ENCODE assay signal across 10 cellular contexts in the genomic region with DNA sequence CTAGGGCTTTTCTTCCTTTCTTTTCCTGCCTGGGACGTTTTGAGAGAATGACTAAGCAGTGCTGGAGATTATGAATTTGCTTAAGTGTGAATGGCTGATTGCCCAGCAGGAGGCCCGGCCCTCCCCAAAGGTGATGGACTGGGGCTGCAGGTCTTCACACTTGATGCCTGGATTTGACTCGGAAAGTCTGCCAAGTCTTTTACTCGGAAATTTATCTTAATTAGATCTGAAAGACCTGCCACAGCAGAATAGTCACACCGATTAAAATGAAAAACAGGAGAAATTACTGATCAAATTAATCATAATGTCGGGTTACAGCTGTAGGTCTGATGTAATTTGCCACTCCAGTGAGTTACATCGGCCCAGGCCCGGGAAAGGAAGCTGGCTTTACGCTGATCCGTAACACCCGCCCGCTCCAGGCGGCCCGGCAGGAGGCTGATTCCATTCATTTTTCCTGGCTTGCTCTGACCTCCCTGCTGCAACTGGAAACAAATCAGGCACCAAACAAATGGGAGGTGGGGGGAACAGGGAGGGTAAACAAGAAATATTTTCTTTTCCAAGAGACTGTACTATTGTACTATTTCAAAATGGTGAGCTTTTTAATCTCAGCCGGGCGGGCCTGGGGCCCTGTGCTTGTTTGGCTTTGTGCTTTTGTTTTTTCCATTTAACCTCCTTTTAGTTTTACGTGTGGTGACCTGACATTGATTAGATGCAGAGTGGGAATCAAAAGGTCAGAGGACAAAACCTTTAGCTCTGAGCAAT.
DNase-seq lines count a peak whose midpoint lies in the region; ATAC-seq and TF ChIP-seq lines count a peak whose summit lies in the region.
"Had no signal": no experiment of that assay in that cellular context is flagged by ENCODE, and none has a peak within 500 bp of the region (broad histone marks: within the 10 kb centered on the region; RNA-seq: fewer than 3 reads in every experiment).

No MANE protein-coding gene starts in this region.

- peaks cover 0 to 4% (median 0%) of the 10 kb centered on the region in 5 experiments for H3K9me3 Mint-ChIP-seq in brain
- H3K9me3 Mint-ChIP-seq: activated CD8-positive, alpha-beta T cell treated with anti-CD3 and anti-CD28 coated beads for 36 hours; IgD-negative memory B cell had no signal

- H3K27me3 Mint-ChIP-seq in brain: peaks cover 4% of the 10 kb centered on the region
- H3K27me3 Mint-ChIP-seq: activated CD8-positive, alpha-beta T cell treated with anti-CD3 and anti-CD28 coated beads for 36 hours had no signal

- peak overlapping the region in 3 of 5 experiments; percentile 52 to 95 (median 67) for H3K27ac Mint-ChIP-seq in brain
- H3K27ac Mint-ChIP-seq: activated CD8-positive, alpha-beta T cell treated with anti-CD3 and anti-CD28 coated beads for 36 hours; IgD-negative memory B cell had no signal

- ATAC-seq in Right ventricle myocardium inferior (peak; percentile 65), aorta (ENCODE audit: low FRiP score) (peak; percentile 40)
- ATAC-seq: activated CD8-positive, alpha-beta T cell treated with anti-CD3 and anti-CD28 coated beads for 36 hours had no signal

- no peak for TF ChIP-seq CTCF in right atrium auricular region (IDR thresholded peaks at IDR 0.05)
- TF ChIP-seq CTCF in brain (conservative IDR thresholded peaks at IDR 0.05): no peak
- no peak for TF ChIP-seq CTCF in MM.1S (IDR thresholded peaks at IDR 0.05; ENCODE audit: low read length)

- WGBS in aorta, 2 donors: 44 to 45% methylated on average over 17 of the region's 17 CpGs

- H3K36me3 Mint-ChIP-seq in brain: no peaks in the 10 kb centered on the region
- H3K36me3 Mint-ChIP-seq: IgD-negative memory B cell had no signal

- H3K79me2 ChIP-seq in MM.1S (ENCODE audit: low read length): no peaks in the 10 kb centered on the region

- H3K4me3 Mint-ChIP-seq in brain: peak overlapping the region; percentile 33 to 75 (median 58)
- H3K4me3 Mint-ChIP-seq: activated CD8-positive, alpha-beta T cell treated with anti-CD3 and anti-CD28 coated beads for 36 hours; IgD-negative memory B cell had no signal

- H3K4me3 ChIP-seq in right atrium auricular region (no peak overlapping the region), aorta (ENCODE audit: low read length in 2 of 2) (no peak overlapping the region), MM.1S (ENCODE audit: low read length) (no peak overlapping the region)

- intact Hi-C loops in Right ventricle myocardium inferior (cut with DNase I) (no loop called here), aorta (cut with DNase I) (no loop called here)

- H3K27ac ChIP-seq in right atrium auricular region (peak overlapping the region in 1 of 2 donors; percentile 74), aorta (ENCODE audit: low read depth in 1 of 2, low read length in 2 of 2) (no peak overlapping the region), MM.1S (ENCODE audit: low read length) (no peak overlapping the region)

- no peak overlapping the region for H3K4me2 ChIP-seq in MM.1S (ENCODE audit: low read depth, low read length)

- H3K4me1 ChIP-seq in right atrium auricular region: peaks cover 0 to 11% of the 10 kb centered on the region in 2 donors
- H3K4me1 ChIP-seq in aorta (ENCODE audit: control insufficient read depth in 1 of 2, insufficient read depth in 2 of 2, low read length in 2 of 2): no peaks in the 10 kb centered on the region
- peaks cover 22% of the 10 kb centered on the region; the same call in 1 of the 2 replicates for H3K4me1 ChIP-seq in MM.1S (ENCODE audit: low read length)

- no peaks in the 10 kb centered on the region for H3K36me3 ChIP-seq in right atrium auricular region
- H3K36me3 ChIP-seq in aorta (ENCODE audit: control insufficient read depth in 1 of 2, insufficient read depth in 2 of 2, low read length in 1 of 2): no peaks in the 10 kb centered on the region
- H3K36me3 ChIP-seq in MM.1S (replicated peaks; ENCODE audit: insufficient read depth, low read length): no peaks in the 10 kb centered on the region

- no peak overlapping the region for H2AFZ ChIP-seq in MM.1S (ENCODE audit: low read length)

- H3K9me3 ChIP-seq in right atrium auricular region (no peaks in the 10 kb centered on the region), aorta (ENCODE audit: control insufficient read depth, low read length) (no peaks in the 10 kb centered on the region), MM.1S (replicated peaks; ENCODE audit: insufficient read depth, low read length) (no peaks in the 10 kb centered on the region)

- DNase-seq in Right ventricle myocardium inferior (ENCODE audit: missing footprints): no peak
- no peak for DNase-seq in right atrium auricular region (ENCODE audit: low spot score)
- peak; percentile 90 for DNase-seq in left kidney (ENCODE audit: low read depth, low spot score)
- DNase-seq in aorta: peak; percentile 53 to 79
- DNase-seq in foreskin melanocyte: no peak
- DNase-seq in central memory CD4-positive, alpha-beta T cell: no peak
- no peak for DNase-seq in MM.1S
- DNase-seq: activated CD8-positive, alpha-beta T cell treated with anti-CD3 and anti-CD28 coated beads for 36 hours had no signal

- H3F3A ChIP-seq in MM.1S (ENCODE audit: insufficient read depth, low read length): no peaks in the 10 kb centered on the region

- no peaks in the 10 kb centered on the region for H4K20me1 ChIP-seq in MM.1S (ENCODE audit: insufficient read depth, low read length)

- H3K4me1 Mint-ChIP-seq in brain: peaks cover 37% of the 10 kb centered on the region

- H3K9me2 ChIP-seq in MM.1S (replicated peaks; ENCODE audit: insufficient read depth, low read length): no peaks in the 10 kb centered on the region

- no peak overlapping the region for H3K9ac ChIP-seq in MM.1S (ENCODE audit: low read length)

- H3K27me3 ChIP-seq in right atrium auricular region (no peaks in the 10 kb centered on the region), aorta (ENCODE audit: control insufficient read depth in 1 of 2, insufficient read depth in 2 of 2, low read length in 1 of 2) (no peaks in the 10 kb centered on the region), MM.1S (replicated peaks; ENCODE audit: insufficient read depth, low read length) (no peaks in the 10 kb centered on the region)

Comparison
In these comparisons a context has a peak if more than half of its experiments do, and no peak if none do; other contexts are left out.
1. DNase-seq: peak in left kidney (single experiment) and aorta (2 of 2); none in Right ventricle myocardium inferior (single experiment), right atrium auricular region (single experiment), foreskin melanocyte (single experiment), central memory CD4-positive, alpha-beta T cell (single experiment) and MM.1S (single experiment).